8 cellular contexts compared by ENCODE assay signal in the genomic region with DNA sequence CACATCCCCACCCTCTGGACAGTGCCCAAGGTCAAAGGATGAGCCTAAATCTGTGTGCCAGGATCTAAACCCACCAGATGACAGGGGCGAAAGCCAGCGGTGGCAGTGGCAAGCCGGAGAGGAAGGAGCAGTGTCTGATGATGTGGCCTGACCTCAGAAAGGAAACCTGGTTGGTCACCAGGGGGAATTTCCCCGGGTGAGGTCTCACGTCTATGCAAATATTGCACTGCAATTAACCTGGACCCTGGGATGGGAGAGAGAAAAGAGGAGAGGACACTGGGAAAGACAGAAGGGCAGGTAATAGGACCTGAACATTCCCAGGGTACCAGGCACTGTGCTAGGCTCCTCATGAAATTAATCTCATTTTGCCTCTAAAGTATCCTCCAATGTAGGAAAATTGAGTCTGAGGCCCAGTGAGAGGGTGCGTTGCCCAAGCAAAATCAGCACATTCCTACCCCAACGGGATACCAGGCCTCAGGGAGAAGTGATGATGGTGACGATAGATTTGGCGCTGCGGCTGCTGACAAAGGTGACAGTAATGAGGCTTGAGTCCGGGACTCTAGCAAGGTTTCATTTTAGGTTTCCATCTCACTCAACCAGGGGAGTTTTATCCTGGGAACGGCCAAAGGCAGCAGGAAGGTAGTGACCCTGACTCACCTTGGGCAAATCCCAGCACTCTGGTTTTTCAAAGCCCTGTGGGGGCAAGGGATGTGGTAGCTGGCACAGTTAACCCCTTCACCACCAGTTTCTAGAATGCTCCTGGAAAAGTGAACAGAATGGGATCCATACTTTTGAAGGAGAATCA. TPM values are rescaled to one million over a fixed set of nuclear protein-coding genes. Genes with fewer than 3 reads are reported as not detected.
A peak's percentile ranks its signal among the peaks of the same experiment; 100 is the strongest.
DNase-seq lines count a peak whose midpoint lies in the region; ATAC-seq, FAIRE-seq and TF ChIP-seq lines count a peak whose summit lies in the region.

No MANE protein-coding gene starts in this region.

- H3K4me1 Mint-ChIP-seq in endodermal cell: peaks cover 21% of the 10 kb centered on the region

- H3K27me3 Mint-ChIP-seq in endodermal cell (ENCODE audit: insufficient read depth): peaks cover 8% of the 10 kb centered on the region

- ATAC-seq in GM19043 (IDR thresholded peaks at IDR 0.05; ENCODE audit: low read depth, unreplicated experiment) (peak; percentile 69), HG03196 (IDR thresholded peaks at IDR 0.05; ENCODE audit: unreplicated experiment) (peak; percentile 66)

- 85 to 86% methylated on average over 7 to 12 of the region's 12 CpGs for WGBS in endodermal cell (ENCODE audit: insufficient coverage in 1 of 2, insufficient read length in 1 of 2), 2 experiments
- WGBS in small intestine, 3 donors: 17 to 31% (median 23%) methylated on average over 12 of the region's 12 CpGs

- no peaks in the 10 kb centered on the region for H3K36me3 Mint-ChIP-seq in endodermal cell (ENCODE audit: low read depth)

- H3K4me1 ChIP-seq in endodermal cell (ENCODE audit: control insufficient read depth, insufficient read depth, low read length): peaks cover 5% of the 10 kb centered on the region
- H3K4me1 ChIP-seq in small intestine (ENCODE audit: control insufficient read depth in 2 of 2, insufficient read depth in 1 of 2, low read depth in 1 of 2, low read length in 1 of 2): peaks cover 29 to 34% of the 10 kb centered on the region in 2 donors

- H3K27me3 ChIP-seq in endodermal cell (ENCODE audit: control insufficient read depth, insufficient read depth, low read length, poor library complexity, severe bottlenecking): peaks cover 6% of the 10 kb centered on the region
- H3K27me3 ChIP-seq in small intestine (ENCODE audit: control insufficient read depth in 2 of 2, insufficient read depth in 2 of 2, low read length in 2 of 2): no peaks in the 10 kb centered on the region

- DNase-seq in A172 (ENCODE audit: low spot score) (peak; percentile 83), endodermal cell (peak; percentile 55), small intestine (peak; percentile 62), SHP77 (lab: John Stamatoyannopoulos, UW) (no peak), mucosa of gallbladder (ENCODE audit: low spot score) (no peak)
- peak; percentile 49 to 50 for DNase-seq in activated CD4-positive, alpha-beta T cell treated with anti-CD3 and anti-CD28 coated beads for 4 hours

- no peak overlapping the region for H3K4me3 ChIP-seq in endodermal cell (ENCODE audit: low read length)
- H3K4me3 ChIP-seq in small intestine (ENCODE audit: low read depth in 1 of 2, low read length in 2 of 2): no peak overlapping the region

- no peak overlapping the region for H3K4me3 Mint-ChIP-seq in endodermal cell

- H3K9me3 Mint-ChIP-seq in endodermal cell: no peaks in the 10 kb centered on the region

- FAIRE-seq in small intestine (lab: Jason Lieb, UNC): no peak

- TF ChIP-seq CTCF in endodermal cell (conservative IDR thresholded peaks at IDR 0.05): no peak

- no peak overlapping the region for H3K27ac ChIP-seq in endodermal cell (ENCODE audit: low read depth, low read length)
- H3K27ac ChIP-seq in small intestine (ENCODE audit: low read depth in 1 of 2, low read length in 1 of 2): peak overlapping the region; percentile 97

- H3K9me3 ChIP-seq in endodermal cell (ENCODE audit: control insufficient read depth, low read length): no peaks in the 10 kb centered on the region
- no peaks in the 10 kb centered on the region for H3K9me3 ChIP-seq in small intestine (ENCODE audit: control insufficient read depth, low read depth)

- H3K9ac ChIP-seq in endodermal cell (ENCODE audit: extremely low read depth, low read length, poor library complexity, severe bottlenecking): no peak overlapping the region

- H3K36me3 ChIP-seq in endodermal cell (ENCODE audit: control insufficient read depth, insufficient read depth, low read length) (peaks cover 6% of the 10 kb centered on the region), small intestine (ENCODE audit: control insufficient read depth in 2 of 2, insufficient read depth in 2 of 2, low read length in 2 of 2) (no peaks in the 10 kb centered on the region)

- no peak overlapping the region for H3K27ac Mint-ChIP-seq in endodermal cell

RNA-seq across cellular contexts. Expression of a gene that starts 13.4 kb away (rescaled TPM):
- 125 and 132 TPM in 2 replicates for total RNA-seq in A172 (2014; rRNA removed; shearing (Covaris generic))
- total RNA-seq in endodermal cell: 10 to 100 TPM; 51.3 to 52.2 TPM
- polyA plus RNA-seq in endodermal cell (2013, experiment 1 of 2): 33.0 TPM
- polyA plus RNA-seq in endodermal cell (2013, experiment 2 of 2): 31.1 TPM
- polyA plus RNA-seq in small intestine: 100 to 1,000 TPM in 2 of 3 donors, 10 to 100 TPM in 1; 97.5 to 190 (median 164) TPM
- total RNA-seq in mucosa of gallbladder: 124 TPM

Comparison
In these comparisons a context has a peak if more than half of its experiments do, and no peak if none do; other contexts are left out.
1. DNase-seq: peak in A172 (single experiment), activated CD4-positive, alpha-beta T cell treated with anti-CD3 and anti-CD28 coated beads for 4 hours (2 of 2), endodermal cell (single experiment) and small intestine (single experiment); none in SHP77 (0 of 2) and mucosa of gallbladder (single experiment).